In the genomic region with DNA sequence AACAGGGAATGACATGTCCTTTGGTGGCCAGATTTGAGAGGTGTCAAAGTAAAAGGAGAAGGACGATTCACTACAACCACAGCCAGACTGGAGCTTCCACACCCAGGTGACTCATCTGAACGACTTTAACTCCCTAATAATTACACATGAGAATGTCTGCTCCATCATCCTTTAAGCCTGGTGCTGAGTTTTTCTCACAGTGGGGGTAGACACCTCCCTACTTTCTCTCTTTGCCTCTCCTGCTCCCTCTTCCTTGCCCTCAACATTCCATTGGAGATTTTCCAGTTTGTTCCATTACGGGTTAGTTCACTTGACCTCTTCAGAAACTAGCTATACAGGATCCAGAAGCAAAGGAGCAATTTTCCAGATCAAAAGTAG, we compare ENCODE assay signal across 1 cellular context.
TF ChIP-seq lines count a peak whose summit lies in the region.

No MANE protein-coding gene starts in this region.

TF ChIP-seq in HCT116, 20 proteins besides CTCF, POLR2A, EP300 and RAD21 (continued from another document):
- TF ChIP-seq, protein P1, sequence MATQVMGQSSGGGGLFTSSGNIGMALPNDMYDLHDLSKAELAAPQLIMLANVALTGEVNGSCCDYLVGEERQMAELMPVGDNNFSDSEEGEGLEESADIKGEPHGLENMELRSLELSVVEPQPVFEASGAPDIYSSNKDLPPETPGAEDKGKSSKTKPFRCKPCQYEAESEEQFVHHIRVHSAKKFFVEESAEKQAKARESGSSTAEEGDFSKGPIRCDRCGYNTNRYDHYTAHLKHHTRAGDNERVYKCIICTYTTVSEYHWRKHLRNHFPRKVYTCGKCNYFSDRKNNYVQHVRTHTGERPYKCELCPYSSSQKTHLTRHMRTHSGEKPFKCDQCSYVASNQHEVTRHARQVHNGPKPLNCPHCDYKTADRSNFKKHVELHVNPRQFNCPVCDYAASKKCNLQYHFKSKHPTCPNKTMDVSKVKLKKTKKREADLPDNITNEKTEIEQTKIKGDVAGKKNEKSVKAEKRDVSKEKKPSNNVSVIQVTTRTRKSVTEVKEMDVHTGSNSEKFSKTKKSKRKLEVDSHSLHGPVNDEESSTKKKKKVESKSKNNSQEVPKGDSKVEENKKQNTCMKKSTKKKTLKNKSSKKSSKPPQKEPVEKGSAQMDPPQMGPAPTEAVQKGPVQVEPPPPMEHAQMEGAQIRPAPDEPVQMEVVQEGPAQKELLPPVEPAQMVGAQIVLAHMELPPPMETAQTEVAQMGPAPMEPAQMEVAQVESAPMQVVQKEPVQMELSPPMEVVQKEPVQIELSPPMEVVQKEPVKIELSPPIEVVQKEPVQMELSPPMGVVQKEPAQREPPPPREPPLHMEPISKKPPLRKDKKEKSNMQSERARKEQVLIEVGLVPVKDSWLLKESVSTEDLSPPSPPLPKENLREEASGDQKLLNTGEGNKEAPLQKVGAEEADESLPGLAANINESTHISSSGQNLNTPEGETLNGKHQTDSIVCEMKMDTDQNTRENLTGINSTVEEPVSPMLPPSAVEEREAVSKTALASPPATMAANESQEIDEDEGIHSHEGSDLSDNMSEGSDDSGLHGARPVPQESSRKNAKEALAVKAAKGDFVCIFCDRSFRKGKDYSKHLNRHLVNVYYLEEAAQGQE (IDR thresholded peaks at IDR 0.05; ENCODE audit: low read depth): no peak
- TF ChIP-seq POLR2AphosphoS5 (IDR thresholded peaks at IDR 0.05; ENCODE audit: low read depth, low read length) (no peak; the same call in 1 of the 2 replicates), EZH2phosphoT487 (IDR thresholded peaks at IDR 0.05; ENCODE audit: borderline replicate concordance) (no peak), JUND (IDR thresholded peaks at IDR 0.05) (peak; percentile 74), ZNF274 (IDR thresholded peaks at IDR 0.05; ENCODE audit: low read depth, low read length) (no peak)
